32 cellular contexts compared by ENCODE assay signal in the genomic region with DNA sequence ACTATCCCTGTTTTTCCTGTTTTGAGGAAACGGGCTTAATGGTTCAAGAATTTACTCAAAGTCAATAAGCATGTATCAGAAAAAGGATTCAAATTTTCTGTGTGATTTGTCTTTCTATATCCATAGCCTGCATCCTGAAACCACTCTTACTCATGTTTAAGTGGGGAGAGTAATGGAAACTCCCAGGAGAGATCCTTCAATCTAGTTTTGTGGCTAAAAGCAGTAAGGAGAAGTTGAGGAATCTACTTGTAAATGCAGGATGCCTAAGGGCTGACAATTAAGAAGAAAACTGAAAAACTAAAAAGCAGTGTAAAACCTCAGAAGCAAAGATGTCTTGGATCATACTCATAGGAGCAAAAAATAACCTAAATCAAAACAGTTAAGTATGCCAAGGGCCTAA.
"Had no signal": no experiment of that assay in that cellular context is flagged by ENCODE, and none has a peak within 500 bp of the region (broad histone marks: within the 10 kb centered on the region; RNA-seq: fewer than 3 reads in every experiment).

No MANE protein-coding gene starts in this region.

- H3K4me1 Mint-ChIP-seq: activated B cell treated with CpG ODN at 0.5 μM for 24 hours had no signal

- H3K9me3 Mint-ChIP-seq: activated B cell treated with CpG ODN at 0.5 μM for 24 hours; activated CD4-positive, alpha-beta memory T cell treated with anti-CD3 and anti-CD28 coated beads for 36 hours; activated CD4-positive, alpha-beta T cell treated with anti-CD3 and anti-CD28 coated beads, Interleukin-2, amount 10 ng/mL, durations not matched to agents 24 days and 14 days; activated naive CD4-positive, alpha-beta T cell treated with anti-CD3 and anti-CD28 coated beads for 36 hours; activated naive CD4-positive, alpha-beta T cell treated with anti-CD3 and anti-CD28 coated beads, Interleukin-2, amount 50 U/mL, for 24 hours; activated naive CD8-positive, alpha-beta T cell treated with anti-CD3 and anti-CD28 coated beads for 36 hours; activated T-helper 1 cell treated with anti-CD3 and anti-CD28 coated beads, Interleukin-12 subunit alpha, Interleukin-12 subunit beta, Interleukin-2, Interleukin-4 antibody, amounts not matched to agents 30 ng/mL and 10 ng/mL and 1 ng/mL, durations not matched to agents 14 hours and 24 hours and 36 hours; activated T-helper 2 cell treated with anti-CD3 and anti-CD28 coated beads, Interferon-gamma antibody, Interleukin-2, Interleukin-4, amounts not matched to agents 10 μg/mL and 5 μg/mL and 100 μg/mL, durations not matched to agents 14 hours and 24 hours and 36 hours; effector memory CD8-positive, alpha-beta T cell; T-helper 2 cell treated with Interferon-gamma antibody and Interleukin-4, amounts not matched to agents 5 μg/mL and 100 μg/mL, for 36 hours had no signal

- H3K79me2 ChIP-seq: hepatocyte had no signal

- H3K4me3 Mint-ChIP-seq: activated B cell treated with CpG ODN at 0.5 μM for 24 hours; activated CD4-positive, alpha-beta memory T cell treated with anti-CD3 and anti-CD28 coated beads for 36 hours; activated CD4-positive, alpha-beta T cell treated with anti-CD3 and anti-CD28 coated beads, Interleukin-2, amount 10 ng/mL, durations not matched to agents 24 days and 14 days; activated CD8-positive, alpha-beta memory T cell treated with anti-CD3 and anti-CD28 coated beads, Interleukin-2, amount 10 ng/mL, durations not matched to agents 7 days and 5 days; activated CD8-positive, alpha-beta T cell treated with anti-CD3 and anti-CD28 coated beads, Interleukin-2, amount 10 ng/mL, durations not matched to agents 7 days and 5 days; activated naive CD4-positive, alpha-beta T cell treated with anti-CD3 and anti-CD28 coated beads for 36 hours; activated naive CD4-positive, alpha-beta T cell treated with anti-CD3 and anti-CD28 coated beads, Interleukin-2, amount 50 U/mL, for 24 hours; activated naive CD8-positive, alpha-beta T cell treated with anti-CD3 and anti-CD28 coated beads for 36 hours; activated T-helper 1 cell treated with anti-CD3 and anti-CD28 coated beads, Interleukin-12 subunit alpha, Interleukin-12 subunit beta, Interleukin-2, Interleukin-4 antibody, amounts not matched to agents 30 ng/mL and 10 ng/mL and 1 ng/mL, durations not matched to agents 14 hours and 24 hours and 36 hours; effector memory CD8-positive, alpha-beta T cell; T-helper 17 cell; T-helper 2 cell treated with Interferon-gamma antibody and Interleukin-4, amounts not matched to agents 5 μg/mL and 100 μg/mL, for 36 hours had no signal

- DNase-seq: activated B cell treated with CpG ODN at 0.5 μM for 24 hours; activated CD4-positive, alpha-beta memory T cell treated with anti-CD3 and anti-CD28 coated beads for 36 hours; activated CD4-positive, alpha-beta T cell treated with anti-CD3 and anti-CD28 coated beads, Interleukin-2, amount 10 ng/mL, durations not matched to agents 24 days and 14 days; activated CD8-positive, alpha-beta memory T cell treated with anti-CD3 and anti-CD28 coated beads, Interleukin-2, amount 10 ng/mL, durations not matched to agents 7 days and 5 days; activated CD8-positive, alpha-beta memory T cell treated with anti-CD3 and anti-CD28 coated beads, Interleukin-2, amount 50 U/mL, for 4 hours; activated CD8-positive, alpha-beta T cell treated with anti-CD3 and anti-CD28 coated beads, Interleukin-2, amount 10 ng/mL, durations not matched to agents 7 days and 5 days; activated effector memory CD4-positive, alpha-beta T cell treated with anti-CD3 and anti-CD28 coated beads, Interleukin-2, amount 50 U/mL, for 16 hours; activated naive CD4-positive, alpha-beta T cell treated with anti-CD3 and anti-CD28 coated beads for 36 hours; activated naive CD8-positive, alpha-beta T cell treated with anti-CD3 and anti-CD28 coated beads for 36 hours; activated T-cell treated with anti-CD3 and anti-CD28 coated beads, Interleukin-2, amount 50 U/mL, for 1 hour; activated T-cell treated with anti-CD3 and anti-CD28 coated beads, Interleukin-2, amount 50 U/mL, for 48 hours; body of pancreas; caudate nucleus; cortex of kidney; dermis blood vessel endothelial cell; effector CD4-positive, alpha-beta T cell; effector memory CD8-positive, alpha-beta T cell; erythroblast; foreskin melanocyte; heart right ventricle; T-helper 17 cell; T1000; WERI-Rb-1 had no signal

- H3K4me3 ChIP-seq: body of pancreas, esophagus muscularis mucosa, gastroesophageal sphincter, heart right ventricle, hepatocyte had no signal

- H2AFZ ChIP-seq: hepatocyte had no signal

- FAIRE-seq: colon had no signal

- ATAC-seq: activated CD4-positive, CD25-positive, alpha-beta regulatory T cell treated with anti-CD3 and anti-CD28 coated beads, Interleukin-2, amount 50 U/mL, for 24 hours; activated CD8-positive, alpha-beta memory T cell treated with anti-CD3 and anti-CD28 coated beads, Interleukin-2, amount 10 ng/mL, durations not matched to agents 7 days and 5 days; activated CD8-positive, alpha-beta T cell treated with anti-CD3 and anti-CD28 coated beads, Interleukin-2, amount 10 ng/mL, durations not matched to agents 7 days and 5 days; body of pancreas; effector memory CD8-positive, alpha-beta T cell; gastroesophageal sphincter; heart right ventricle; T-helper 17 cell had no signal

- H3K4me1 ChIP-seq: esophagus muscularis mucosa had no signal

- H3K9me3 ChIP-seq: body of pancreas, esophagus muscularis mucosa, gastroesophageal sphincter, heart right ventricle had no signal

- H3K4me2 ChIP-seq: hepatocyte had no signal

- H3K27ac ChIP-seq: body of pancreas, esophagus muscularis mucosa, gastroesophageal sphincter, heart right ventricle, hepatocyte, WERI-Rb-1 had no signal

- H3K27me3 ChIP-seq: body of pancreas, esophagus muscularis mucosa, gastroesophageal sphincter, heart right ventricle, hepatocyte had no signal

- H3K27ac Mint-ChIP-seq: activated B cell treated with CpG ODN at 0.5 μM for 24 hours; activated CD4-positive, alpha-beta memory T cell treated with anti-CD3 and anti-CD28 coated beads for 36 hours; activated CD4-positive, alpha-beta T cell treated with anti-CD3 and anti-CD28 coated beads, Interleukin-2, amount 10 ng/mL, durations not matched to agents 24 days and 14 days; activated CD8-positive, alpha-beta memory T cell treated with anti-CD3 and anti-CD28 coated beads, Interleukin-2, amount 10 ng/mL, durations not matched to agents 7 days and 5 days; activated CD8-positive, alpha-beta T cell treated with anti-CD3 and anti-CD28 coated beads, Interleukin-2, amount 10 ng/mL, durations not matched to agents 7 days and 5 days; activated naive CD4-positive, alpha-beta T cell treated with anti-CD3 and anti-CD28 coated beads for 36 hours; activated naive CD4-positive, alpha-beta T cell treated with anti-CD3 and anti-CD28 coated beads, Interleukin-2, amount 50 U/mL, for 24 hours; activated naive CD8-positive, alpha-beta T cell treated with anti-CD3 and anti-CD28 coated beads for 36 hours; activated T-helper 1 cell treated with anti-CD3 and anti-CD28 coated beads, Interleukin-12 subunit alpha, Interleukin-12 subunit beta, Interleukin-2, Interleukin-4 antibody, amounts not matched to agents 30 ng/mL and 10 ng/mL and 1 ng/mL, durations not matched to agents 14 hours and 24 hours and 36 hours; activated T-helper 2 cell treated with anti-CD3 and anti-CD28 coated beads, Interferon-gamma antibody, Interleukin-2, Interleukin-4, amounts not matched to agents 10 μg/mL and 5 μg/mL and 100 μg/mL, durations not matched to agents 14 hours and 24 hours and 36 hours; effector memory CD8-positive, alpha-beta T cell; T-helper 17 cell; T-helper 2 cell treated with Interferon-gamma antibody and Interleukin-4, amounts not matched to agents 5 μg/mL and 100 μg/mL, for 36 hours had no signal

- H3K27me3 Mint-ChIP-seq: activated B cell treated with CpG ODN at 0.5 μM for 24 hours; activated CD4-positive, alpha-beta memory T cell treated with anti-CD3 and anti-CD28 coated beads for 36 hours; activated CD4-positive, alpha-beta T cell treated with anti-CD3 and anti-CD28 coated beads, Interleukin-2, amount 10 ng/mL, durations not matched to agents 24 days and 14 days; activated CD8-positive, alpha-beta memory T cell treated with anti-CD3 and anti-CD28 coated beads, Interleukin-2, amount 10 ng/mL, durations not matched to agents 7 days and 5 days; activated naive CD4-positive, alpha-beta T cell treated with anti-CD3 and anti-CD28 coated beads, Interleukin-2, amount 50 U/mL, for 24 hours; activated naive CD8-positive, alpha-beta T cell treated with anti-CD3 and anti-CD28 coated beads for 36 hours; effector memory CD8-positive, alpha-beta T cell; T-helper 17 cell had no signal
